36 cellular contexts compared by ENCODE assay signal in genomic region chr16:64687089-64687488, GRCh38.
"Had no signal": no experiment of that assay in that cellular context is flagged by ENCODE, and none has a peak within 500 bp of the region (broad histone marks: within the 10 kb centered on the region; RNA-seq: fewer than 3 reads in every experiment).

No MANE protein-coding gene starts in this region.

- H3K9me3 ChIP-seq: adrenal gland, body of pancreas, breast epithelium had no signal

- H3K36me3 ChIP-seq: adrenal gland, brain microvascular endothelial cell, breast epithelium had no signal

- DNase-seq: activated B cell treated with CpG ODN at 0.5 μM for 24 hours; activated CD4-positive, alpha-beta memory T cell treated with anti-CD3 and anti-CD28 coated beads, Interleukin-2, amount 10 ng/mL, durations not matched to agents 7 days and 5 days; activated CD4-positive, alpha-beta T cell treated with anti-CD3 and anti-CD28 coated beads for 36 hours; activated CD4-positive, alpha-beta T cell treated with anti-CD3 and anti-CD28 coated beads for 48 hours; activated CD4-positive, alpha-beta T cell treated with anti-CD3 and anti-CD28 coated beads, Interleukin-2, amount 10 ng/mL, durations not matched to agents 7 days and 5 days; activated CD4-positive, alpha-beta T cell treated with anti-CD3 and anti-CD28 coated beads, Interleukin-2, amount 50 U/mL, for 48 hours; activated CD4-positive, CD25-positive, alpha-beta regulatory T cell treated with anti-CD3 and anti-CD28 coated beads, Interleukin-2, amount 50 U/mL, for 72 hours; activated CD8-positive, alpha-beta memory T cell treated with anti-CD3 and anti-CD28 coated beads for 24 hours; activated CD8-positive, alpha-beta memory T cell treated with anti-CD3 and anti-CD28 coated beads, Interleukin-2, amount 10 ng/mL, durations not matched to agents 7 days and 5 days; activated CD8-positive, alpha-beta memory T cell treated with anti-CD3 and anti-CD28 coated beads, Interleukin-2, amount 50 U/mL, for 48 hours; activated CD8-positive, alpha-beta T cell treated with anti-CD3 and anti-CD28 coated beads, Interleukin-2, amount 10 ng/mL, durations not matched to agents 7 days and 5 days; activated effector memory CD4-positive, alpha-beta T cell treated with anti-CD3 and anti-CD28 coated beads, Interleukin-2, amount 50 U/mL, for 16 hours; activated gamma-delta T cell treated with Interleukin-2 at 50 U/mL for 16 hours; activated naive CD4-positive, alpha-beta T cell; activated naive CD4-positive, alpha-beta T cell treated with anti-CD3 and anti-CD28 coated beads for 36 hours; activated naive CD4-positive, alpha-beta T cell treated with anti-CD3 and anti-CD28 coated beads, Interleukin-2, amount 50 U/mL, for 16 hours; activated naive CD8-positive, alpha-beta T cell treated with anti-CD3 and anti-CD28 coated beads for 36 hours; activated T-cell treated with anti-CD3 and anti-CD28 coated beads, Interleukin-2, amount 50 U/mL, for 24 hours; activated T-cell treated with anti-CD3 and anti-CD28 coated beads, Interleukin-2, amount 50 U/mL, for 72 hours; adrenal gland; amniotic stem cell; aorta; body of pancreas; brain microvascular endothelial cell; central memory CD4-positive, alpha-beta T cell; SW 1271; T-helper 1 cell; T-helper 2 cell; T-helper 9 cell had no signal

- H3K27ac ChIP-seq: adrenal gland, body of pancreas, brain microvascular endothelial cell, breast epithelium, VCaP had no signal

- ATAC-seq: activated CD4-positive, alpha-beta T cell treated with anti-CD3 and anti-CD28 coated beads for 36 hours; activated CD8-positive, alpha-beta memory T cell treated with anti-CD3 and anti-CD28 coated beads, Interleukin-2, amount 10 ng/mL, durations not matched to agents 7 days and 5 days; activated CD8-positive, alpha-beta T cell treated with anti-CD3 and anti-CD28 coated beads, Interleukin-2, amount 10 ng/mL, durations not matched to agents 7 days and 5 days; activated naive CD4-positive, alpha-beta T cell treated with anti-CD3 and anti-CD28 coated beads, Interleukin-2, amount 50 U/mL, for 72 hours; activated T-cell treated with anti-CD3 and anti-CD28 coated beads, Interleukin-2, amount 50 U/mL, for 72 hours; activated T-helper 17 cell treated with anti-CD3 and anti-CD28 coated beads, Interleukin-2, amount 50 U/mL, for 72 hours; body of pancreas had no signal

- H3K4me1 ChIP-seq: adrenal gland, body of pancreas, breast epithelium had no signal

- H3K4me3 ChIP-seq: adrenal gland, body of pancreas, breast epithelium had no signal

- H3K27me3 Mint-ChIP-seq: activated B cell treated with CpG ODN at 0.5 μM for 24 hours; activated CD4-positive, alpha-beta memory T cell treated with anti-CD3 and anti-CD28 coated beads, Interleukin-2, amount 10 ng/mL, durations not matched to agents 7 days and 5 days; activated CD4-positive, alpha-beta T cell treated with anti-CD3 and anti-CD28 coated beads for 36 hours; activated CD4-positive, alpha-beta T cell treated with anti-CD3 and anti-CD28 coated beads, Interleukin-2, amount 10 ng/mL, durations not matched to agents 7 days and 5 days; activated CD8-positive, alpha-beta memory T cell treated with anti-CD3 and anti-CD28 coated beads, Interleukin-2, amount 10 ng/mL, durations not matched to agents 7 days and 5 days; activated naive CD8-positive, alpha-beta T cell treated with anti-CD3 and anti-CD28 coated beads for 36 hours; activated T-cell treated with anti-CD3 and anti-CD28 coated beads, Interleukin-2, amount 50 U/mL, for 24 hours; activated T-helper 17 cell treated with anti-CD3 and anti-CD28 coated beads, Interleukin-2, amount 50 U/mL, for 72 hours had no signal

- H3K4me3 Mint-ChIP-seq: activated B cell treated with CpG ODN at 0.5 μM for 24 hours; activated CD4-positive, alpha-beta memory T cell treated with anti-CD3 and anti-CD28 coated beads, Interleukin-2, amount 10 ng/mL, durations not matched to agents 7 days and 5 days; activated CD4-positive, alpha-beta T cell treated with anti-CD3 and anti-CD28 coated beads for 36 hours; activated CD4-positive, alpha-beta T cell treated with anti-CD3 and anti-CD28 coated beads, Interleukin-2, amount 10 ng/mL, durations not matched to agents 7 days and 5 days; activated CD8-positive, alpha-beta memory T cell treated with anti-CD3 and anti-CD28 coated beads, Interleukin-2, amount 10 ng/mL, durations not matched to agents 7 days and 5 days; activated CD8-positive, alpha-beta T cell treated with anti-CD3 and anti-CD28 coated beads, Interleukin-2, amount 10 ng/mL, durations not matched to agents 7 days and 5 days; activated naive CD4-positive, alpha-beta T cell treated with anti-CD3 and anti-CD28 coated beads for 36 hours; activated naive CD8-positive, alpha-beta T cell treated with anti-CD3 and anti-CD28 coated beads for 36 hours; activated T-cell treated with anti-CD3 and anti-CD28 coated beads, Interleukin-2, amount 50 U/mL, for 24 hours; activated T-cell treated with anti-CD3 and anti-CD28 coated beads, Interleukin-2, amount 50 U/mL, for 72 hours; activated T-helper 1 cell treated with anti-CD3 and anti-CD28 coated beads, Interleukin-12 subunit alpha, Interleukin-12 subunit beta, Interleukin-2, Interleukin-4 antibody, amounts not matched to agents 30 ng/mL and 10 ng/mL and 1 ng/mL, durations not matched to agents 14 hours and 24 hours and 36 hours; activated T-helper 17 cell treated with anti-CD3 and anti-CD28 coated beads, Interleukin-2, amount 50 U/mL, for 72 hours; T-helper 1 cell treated with Interleukin-12 subunit alpha and Interleukin-12 subunit beta and Interleukin-4 antibody, amounts not matched to agents 30 μg/mL and 1 μg/mL, for 36 hours; T-helper 2 cell treated with Interferon-gamma antibody and Interleukin-4, amounts not matched to agents 5 μg/mL and 100 μg/mL, for 36 hours had no signal

- H3K27me3 ChIP-seq: adrenal gland, body of pancreas, brain microvascular endothelial cell, breast epithelium had no signal

- H3K4me1 Mint-ChIP-seq: activated B cell treated with CpG ODN at 0.5 μM for 24 hours; activated CD4-positive, alpha-beta memory T cell treated with anti-CD3 and anti-CD28 coated beads, Interleukin-2, amount 10 ng/mL, durations not matched to agents 7 days and 5 days; activated CD4-positive, alpha-beta T cell treated with anti-CD3 and anti-CD28 coated beads for 36 hours; activated CD4-positive, alpha-beta T cell treated with anti-CD3 and anti-CD28 coated beads, Interleukin-2, amount 10 ng/mL, durations not matched to agents 7 days and 5 days; activated CD8-positive, alpha-beta memory T cell treated with anti-CD3 and anti-CD28 coated beads, Interleukin-2, amount 10 ng/mL, durations not matched to agents 7 days and 5 days; activated naive CD8-positive, alpha-beta T cell treated with anti-CD3 and anti-CD28 coated beads for 36 hours; activated T-helper 17 cell treated with anti-CD3 and anti-CD28 coated beads, Interleukin-2, amount 50 U/mL, for 72 hours had no signal

- H3K36me3 Mint-ChIP-seq: activated CD8-positive, alpha-beta memory T cell treated with anti-CD3 and anti-CD28 coated beads, Interleukin-2, amount 10 ng/mL, durations not matched to agents 7 days and 5 days; activated naive CD8-positive, alpha-beta T cell treated with anti-CD3 and anti-CD28 coated beads for 36 hours had no signal
